ENCODE assay signal across 1 cellular context in the genomic region with DNA sequence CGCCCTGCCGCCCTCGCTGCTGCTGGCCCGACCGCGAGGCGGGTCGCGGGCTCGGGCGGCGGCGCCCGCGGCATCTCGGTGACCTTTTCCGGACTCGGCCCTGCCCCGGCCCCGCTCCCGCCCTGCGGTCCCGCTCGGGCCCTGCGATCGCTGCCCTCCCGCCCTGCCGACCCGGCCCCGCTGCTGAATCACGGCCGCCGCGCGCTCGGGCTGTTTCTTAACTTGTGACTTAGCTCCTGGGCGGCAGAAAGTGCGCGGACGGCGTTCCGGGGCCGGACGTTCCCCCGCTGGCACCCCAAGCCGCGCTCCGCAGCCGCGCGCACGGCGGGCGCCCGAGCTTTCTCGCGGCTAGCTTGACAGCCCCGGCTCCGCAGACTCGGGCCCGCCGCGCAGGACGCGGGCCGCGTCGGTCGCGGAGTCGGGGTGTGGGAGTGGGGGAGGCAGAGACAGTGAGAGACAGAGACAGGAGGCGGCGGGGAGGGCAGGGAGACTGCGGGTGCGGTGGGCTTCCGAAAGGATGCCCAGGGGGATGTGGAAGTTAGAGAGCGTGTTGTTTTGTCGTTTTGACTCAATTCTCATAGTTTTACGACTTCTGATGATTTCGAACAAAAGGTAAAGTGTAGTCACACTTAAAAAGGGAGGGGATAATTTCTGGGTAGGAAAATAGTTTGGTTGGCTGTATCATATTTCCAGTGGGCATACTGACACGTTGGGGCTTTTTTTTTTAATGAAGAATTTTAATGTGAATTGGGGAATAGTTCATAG.
A peak's percentile ranks its signal among the peaks of the same experiment; 100 is the strongest.
TF ChIP-seq lines count a peak whose summit lies in the region.

No MANE protein-coding gene starts in this region.

TF ChIP-seq in HEK293, 187 proteins besides CTCF, POLR2A, EP300 and RAD21 (continued from another document):
- TF ChIP-seq, protein P1, sequence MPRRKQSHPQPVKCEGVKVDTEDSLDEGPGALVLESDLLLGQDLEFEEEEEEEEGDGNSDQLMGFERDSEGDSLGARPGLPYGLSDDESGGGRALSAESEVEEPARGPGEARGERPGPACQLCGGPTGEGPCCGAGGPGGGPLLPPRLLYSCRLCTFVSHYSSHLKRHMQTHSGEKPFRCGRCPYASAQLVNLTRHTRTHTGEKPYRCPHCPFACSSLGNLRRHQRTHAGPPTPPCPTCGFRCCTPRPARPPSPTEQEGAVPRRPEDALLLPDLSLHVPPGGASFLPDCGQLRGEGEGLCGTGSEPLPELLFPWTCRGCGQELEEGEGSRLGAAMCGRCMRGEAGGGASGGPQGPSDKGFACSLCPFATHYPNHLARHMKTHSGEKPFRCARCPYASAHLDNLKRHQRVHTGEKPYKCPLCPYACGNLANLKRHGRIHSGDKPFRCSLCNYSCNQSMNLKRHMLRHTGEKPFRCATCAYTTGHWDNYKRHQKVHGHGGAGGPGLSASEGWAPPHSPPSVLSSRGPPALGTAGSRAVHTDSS (tag by site-specific recombination; IDR thresholded peaks at IDR 0.05) = no peak
- TF ChIP-seq ZNF221 (tag by site-specific recombination; IDR thresholded peaks at IDR 0.05; ENCODE audit: borderline replicate concordance) = no peak
- TF ChIP-seq ZNF549 (tag by site-specific recombination; IDR thresholded peaks at IDR 0.05) = no peak
- TF ChIP-seq ZNF214 (tag by site-specific recombination; IDR thresholded peaks at IDR 0.05; ENCODE audit: borderline replicate concordance) = no peak
- TF ChIP-seq ZNF146 (tag by site-specific recombination; IDR thresholded peaks at IDR 0.05) = no peak
- TF ChIP-seq ZNF335 (tag by site-specific recombination; conservative IDR thresholded peaks at IDR 0.05) = peak; percentile 80
